19 cellular contexts compared by ENCODE assay signal in the genomic region with DNA sequence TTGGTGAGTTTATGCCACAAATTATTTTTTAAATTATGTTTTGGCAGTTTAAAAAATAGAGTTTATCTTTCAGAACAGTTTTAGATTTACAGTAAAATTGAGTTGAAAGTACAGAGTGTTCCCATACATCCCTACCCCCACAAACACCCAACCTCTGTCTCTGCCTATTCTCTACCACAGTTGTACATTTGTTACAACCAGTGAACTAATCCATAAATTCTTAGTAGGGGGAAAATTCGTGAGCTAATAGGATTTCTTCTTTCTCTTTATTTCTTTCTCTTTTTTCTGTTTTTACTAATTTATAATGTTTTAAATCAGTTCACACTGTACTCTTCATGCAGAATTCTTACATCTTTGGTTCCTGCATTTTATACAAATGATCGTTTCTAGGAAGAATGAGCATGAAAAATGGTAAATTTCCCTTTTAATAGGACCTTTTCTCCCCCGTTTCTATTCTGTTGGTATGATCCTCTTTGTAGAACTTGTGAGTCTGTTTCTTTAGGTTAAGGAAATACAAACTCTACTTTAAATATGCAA. TPM values are rescaled to one million over a fixed set of nuclear protein-coding genes. Genes with fewer than 3 reads are reported as not detected.
DNase-seq lines count a peak whose midpoint lies in the region; ATAC-seq and TF ChIP-seq lines count a peak whose summit lies in the region.
"Had no signal": no experiment of that assay in that cellular context is flagged by ENCODE, and none has a peak within 500 bp of the region (broad histone marks: within the 10 kb centered on the region; RNA-seq: fewer than 3 reads in every experiment).

No MANE protein-coding gene starts in this region.

- ATAC-seq in PC-3 = no peak
- no peak for ATAC-seq in CD4-positive, alpha-beta T cell (ENCODE audit: poor library complexity)

- no peaks in the 10 kb centered on the region for H3K36me3 ChIP-seq in A673 (ENCODE audit: insufficient read depth, low read length, poor library complexity, severe bottlenecking)
- H3K36me3 ChIP-seq in HEK293 (ENCODE audit: control insufficient read depth in 2 of 2, insufficient read depth in 1 of 2, low read length in 2 of 2) = no peaks in the 10 kb centered on the region; a peak in 1 of 3 replicates
- no peaks in the 10 kb centered on the region for H3K36me3 ChIP-seq in PC-3 (ENCODE audit: low read depth, low read length)

- CTCF ChIA-PET in A673 (lab: Charles Lee) (interaction anchor here (0.6 kb wide), 1 partner anchor 712 kb away, joined by 3 read pairs; no protein-coding TSS in a partner anchor), HEK293 (lab: Yijun Ruan, JAX) (interaction anchor here (0.7 to 1.3 kb wide), 3 partner anchors 8 to 489 kb away, joined by 3 read pairs; no protein-coding TSS in a partner anchor), PC-3 (lab: Charles Lee) (no interaction called here)
- CTCF ChIA-PET in CD4-positive, alpha-beta T cell (lab: Charles Lee) = interaction anchor here (0.6 kb wide), 1 partner anchor 478 kb away, joined by 3 read pairs; no protein-coding TSS in a partner anchor

- no peak overlapping the region for H2AFZ ChIP-seq in PC-3 (ENCODE audit: low read length)

- intact Hi-C loops in A673 (cut with micrococcal nuclease; ENCODE audit: unreplicated experiment) = no loop called here
- intact Hi-C loops in PC-3 (cut with micrococcal nuclease) = loop anchor here (1.0 to 5.0 kb wide), 2 partner anchors 75 to 293 kb away; no protein-coding TSS in a partner anchor
- intact Hi-C loops in activated T-helper 2 cell treated with anti-CD3 and anti-CD28 coated beads, Interferon-gamma antibody, Interleukin-2, Interleukin-4, amounts not matched to agents 10 μg/mL and 5 μg/mL and 100 μg/mL, durations not matched to agents 14 hours and 24 hours and 36 hours (cut with micrococcal nuclease) = no loop called here
- intact Hi-C loops in CD4-positive, alpha-beta T cell (cut with DNase I, micrococcal nuclease) = no loop called here

- no peaks in the 10 kb centered on the region for H4K20me1 ChIP-seq in PC-3 (ENCODE audit: low read length)

- H3K9me3 Mint-ChIP-seq in activated T-helper 2 cell treated with anti-CD3 and anti-CD28 coated beads, Interferon-gamma antibody, Interleukin-2, Interleukin-4, amounts not matched to agents 10 μg/mL and 5 μg/mL and 100 μg/mL, durations not matched to agents 14 hours and 24 hours and 36 hours = no peaks in the 10 kb centered on the region
- no peaks in the 10 kb centered on the region for H3K9me3 Mint-ChIP-seq in CD4-positive, alpha-beta T cell
- H3K9me3 Mint-ChIP-seq: CD8-positive, alpha-beta memory T cell had no signal

- no peak overlapping the region for H3K9ac ChIP-seq in PC-3 (ENCODE audit: low read length)

- H3K27me3 ChIP-seq in A673 (replicated peaks; ENCODE audit: insufficient read depth, low read depth, low read length, poor library complexity) (no peaks in the 10 kb centered on the region), PC-3 (ENCODE audit: low read length) (no peaks in the 10 kb centered on the region)
- no peaks in the 10 kb centered on the region for H3K27me3 ChIP-seq in CD4-positive, alpha-beta T cell (ENCODE audit: control insufficient read depth, insufficient read depth, low read length)

- H3K36me3 Mint-ChIP-seq in activated T-helper 2 cell treated with anti-CD3 and anti-CD28 coated beads, Interferon-gamma antibody, Interleukin-2, Interleukin-4, amounts not matched to agents 10 μg/mL and 5 μg/mL and 100 μg/mL, durations not matched to agents 14 hours and 24 hours and 36 hours (ENCODE audit: low read depth) = no peaks in the 10 kb centered on the region
- no peaks in the 10 kb centered on the region for H3K36me3 Mint-ChIP-seq in CD4-positive, alpha-beta T cell (ENCODE audit: low read depth)
- H3K36me3 Mint-ChIP-seq: CD8-positive, alpha-beta memory T cell had no signal

- no peak for TF ChIP-seq CTCF in A673 (conservative IDR thresholded peaks at IDR 0.05; ENCODE audit: low read depth, low read length)
- no peak for TF ChIP-seq CTCF in HEK293 (tag by site-specific recombination; IDR thresholded peaks at IDR 0.05)
- TF ChIP-seq CTCF in PC-3 (conservative IDR thresholded peaks at IDR 0.05; ENCODE audit: low read depth, low read length) = no peak
- TF ChIP-seq CTCF in choroid plexus epithelial cell (conservative IDR thresholded peaks at IDR 0.05; ENCODE audit: low read depth, low read length) = no peak
- no peak for TF ChIP-seq CTCF in CD4-positive, alpha-beta T cell (IDR thresholded peaks at IDR 0.05)

- H3K4me3 Mint-ChIP-seq in activated T-helper 2 cell treated with anti-CD3 and anti-CD28 coated beads, Interferon-gamma antibody, Interleukin-2, Interleukin-4, amounts not matched to agents 10 μg/mL and 5 μg/mL and 100 μg/mL, durations not matched to agents 14 hours and 24 hours and 36 hours (ENCODE audit: low read depth) = no peak overlapping the region
- no peak overlapping the region for H3K4me3 Mint-ChIP-seq in CD4-positive, alpha-beta T cell
- H3K4me3 Mint-ChIP-seq: B cell; CD8-positive, alpha-beta memory T cell had no signal

- no peaks in the 10 kb centered on the region for H3K9me2 ChIP-seq in PC-3 (replicated peaks; ENCODE audit: low read length)

- H3K4me1 ChIP-seq in A673 (ENCODE audit: insufficient read depth, low read length, poor library complexity, severe bottlenecking) (peaks cover 30% of the 10 kb centered on the region), HEK293 (ENCODE audit: control insufficient read depth, insufficient read depth, low read length) (no peaks in the 10 kb centered on the region), PC-3 (ENCODE audit: insufficient read depth, low read length) (peaks cover 41% of the 10 kb centered on the region)

- 0 out of 2 replicates have a peak overlapping the region, but pooled peaks have one; percentile 19 for H3K4me2 ChIP-seq in PC-3 (ENCODE audit: low read length)

- H3K4me1 Mint-ChIP-seq in activated T-helper 2 cell treated with anti-CD3 and anti-CD28 coated beads, Interferon-gamma antibody, Interleukin-2, Interleukin-4, amounts not matched to agents 10 μg/mL and 5 μg/mL and 100 μg/mL, durations not matched to agents 14 hours and 24 hours and 36 hours (ENCODE audit: low read depth) = no peaks in the 10 kb centered on the region
- H3K4me1 Mint-ChIP-seq in CD4-positive, alpha-beta T cell (ENCODE audit: low read depth) = no peaks in the 10 kb centered on the region
- H3K4me1 Mint-ChIP-seq: B cell; CD8-positive, alpha-beta memory T cell had no signal

- DNase-seq in A673 (ENCODE audit: low spot score) = peak; percentile 66
- no peak for DNase-seq in PC-3
- peak; percentile 5 for DNase-seq in choroid plexus epithelial cell (ENCODE audit: low read depth)
- no peak for DNase-seq in activated T-helper 2 cell treated with anti-CD3 and anti-CD28 coated beads, Interferon-gamma antibody, Interleukin-2, Interleukin-4, amounts not matched to agents 10 μg/mL and 5 μg/mL and 100 μg/mL, durations not matched to agents 14 hours and 24 hours and 36 hours (ENCODE audit: low spot score)
- DNase-seq in T-helper 1 cell = no peak
- DNase-seq in CD4-positive, alpha-beta T cell = no peak
- DNase-seq: CD8-positive, alpha-beta memory T cell; GF-D8; Kasumi-1; MM.1S; NCI-H1694 treated with DMSO at 0.1 percent for 48 hours; NCI-H2081 treated with DMSO at 0.1 percent for 48 hours; NCI-H2171; NCI-H226; NCI-H510A had no signal

- H3K27ac ChIP-seq in A673 (ENCODE audit: low read depth, low read length, poor library complexity, severe bottlenecking) (peak overlapping the region; percentile 31), HEK293 (ENCODE audit: extremely low read depth, low read depth, low read length) (no peak overlapping the region), PC-3 (ENCODE audit: low read length) (no peak overlapping the region)
- H3K27ac ChIP-seq in CD4-positive, alpha-beta T cell (ENCODE audit: low read depth, low read length) = no peak overlapping the region
- H3K27ac ChIP-seq: C4-2B, HL-60 had no signal

- no peaks in the 10 kb centered on the region for H3K27me3 Mint-ChIP-seq in activated T-helper 2 cell treated with anti-CD3 and anti-CD28 coated beads, Interferon-gamma antibody, Interleukin-2, Interleukin-4, amounts not matched to agents 10 μg/mL and 5 μg/mL and 100 μg/mL, durations not matched to agents 14 hours and 24 hours and 36 hours (ENCODE audit: low read depth)
- H3K27me3 Mint-ChIP-seq in CD4-positive, alpha-beta T cell = no peaks in the 10 kb centered on the region
- H3K27me3 Mint-ChIP-seq: B cell; CD8-positive, alpha-beta memory T cell had no signal

- no peak overlapping the region for H3K27ac Mint-ChIP-seq in activated T-helper 2 cell treated with anti-CD3 and anti-CD28 coated beads, Interferon-gamma antibody, Interleukin-2, Interleukin-4, amounts not matched to agents 10 μg/mL and 5 μg/mL and 100 μg/mL, durations not matched to agents 14 hours and 24 hours and 36 hours
- no peak overlapping the region for H3K27ac Mint-ChIP-seq in CD4-positive, alpha-beta T cell
- H3K27ac Mint-ChIP-seq: B cell; CD8-positive, alpha-beta memory T cell had no signal

- H3K9me3 ChIP-seq in A673 (ENCODE audit: low read depth, low read length, poor library complexity, severe bottlenecking) (no peaks in the 10 kb centered on the region), HEK293 (ENCODE audit: control insufficient read depth, insufficient read depth, low read depth, low read length) (no peaks in the 10 kb centered on the region), PC-3 (ENCODE audit: low read length) (no peaks in the 10 kb centered on the region)
- no peaks in the 10 kb centered on the region for H3K9me3 ChIP-seq in CD4-positive, alpha-beta T cell (ENCODE audit: control insufficient read depth, low read length)

- H3K79me2 ChIP-seq in PC-3 (ENCODE audit: low read length) = no peaks in the 10 kb centered on the region

- BruUV-seq in A673 (replicated peaks; lab: Mats Ljungman, UMichigan) (no TSS peak), PC-3 (replicated peaks; lab: Mats Ljungman, UMichigan) (no TSS peak)

- H3K4me3 ChIP-seq in A673 (ENCODE audit: low read depth, low read length, poor library complexity, severe bottlenecking) (no peak overlapping the region), HEK293 (ENCODE audit: low read depth, low read length) (no peak overlapping the region), PC-3 (ENCODE audit: low read length) (no peak overlapping the region), choroid plexus epithelial cell (ENCODE audit: low read depth, low read length) (no peak overlapping the region)

- POLR2A ChIA-PET in A673 (lab: Charles Lee; ENCODE audit: low non-redundant PET) = interaction anchor here (0.6 kb wide), 2 partner anchors 12 to 370 kb away, joined by 3 to 5 read pairs; no protein-coding TSS in a partner anchor
- POLR2A ChIA-PET in HEK293 (lab: Yijun Ruan, JAX) = no interaction called here
- POLR2A ChIA-PET in PC-3 (lab: Charles Lee; ENCODE audit: unreplicated experiment) = no interaction called here
- POLR2A ChIA-PET in CD4-positive, alpha-beta T cell (lab: Charles Lee) = no interaction called here

- H3F3A ChIP-seq in PC-3 (ENCODE audit: low read length, unreplicated experiment) = no peaks in the 10 kb centered on the region

TF ChIP-seq in HEK293, 187 proteins besides CTCF, POLR2A, EP300 and RAD21 (continues in another document):
- TF ChIP-seq ZNF510 (tag by site-specific recombination; IDR thresholded peaks at IDR 0.05; ENCODE audit: insufficient replicate concordance) = no peak

RNA-seq across cellular contexts. Expression of gene MIPOL1, which starts 56.7 kb away (rescaled TPM):
- total RNA-seq in A673 (2021) = 15.0 and 23.2 TPM in 2 replicates
- 14.2 and 22.5 TPM in 2 replicates for total RNA-seq in PC-3 (2014; rRNA removed)
- total RNA-seq in activated T-helper 2 cell treated with anti-CD3 and anti-CD28 coated beads, Interferon-gamma antibody, Interleukin-2, Interleukin-4, amounts not matched to agents 10 μg/mL and 5 μg/mL and 100 μg/mL, durations not matched to agents 14 hours and 24 hours and 36 hours = not detected in 2 replicates
- total RNA-seq in CD4-positive, alpha-beta T cell = under 1 TPM in 1 of 2 experiments, not detected in 1; 0.30 TPM
- total RNA-seq: CD8-positive, alpha-beta memory T cell had no signal

Comparison
In these comparisons a context has a peak if more than half of its experiments do, and no peak if none do; other contexts are left out.
1. DNase-seq: peak in A673 (single experiment) and choroid plexus epithelial cell (single experiment); none in PC-3 (single experiment), activated T-helper 2 cell treated with anti-CD3 and anti-CD28 coated beads, Interferon-gamma antibody, Interleukin-2, Interleukin-4, amounts not matched to agents 10 μg/mL and 5 μg/mL and 100 μg/mL, durations not matched to agents 14 hours and 24 hours and 36 hours (single experiment), T-helper 1 cell (0 of 5) and CD4-positive, alpha-beta T cell (0 of 10).
2. RNA of gene MIPOL1, which starts 56.7 kb away (total RNA-seq): 14.2 to 22.5 TPM in PC-3 and 15.0 to 23.2 TPM in A673; 0.30 TPM in CD4-positive, alpha-beta T cell and not detected in activated T-helper 2 cell treated with anti-CD3 and anti-CD28 coated beads, Interferon-gamma antibody, Interleukin-2, Interleukin-4, amounts not matched to agents 10 μg/mL and 5 μg/mL and 100 μg/mL, durations not matched to agents 14 hours and 24 hours and 36 hours; every median in the first group is over 10 times any median in the second.